In genomic region chr12:49061157-49061650, GRCh38 we compare ENCODE assay signal across 8 cellular contexts.
A peak's percentile ranks its signal among the peaks of the same experiment; 100 is the strongest.
DNase-seq lines count a peak whose midpoint lies in the region; ATAC-seq and TF ChIP-seq lines count a peak whose summit lies in the region.

No MANE protein-coding gene starts in this region.

- peak overlapping the region; percentile 50 for H3K9ac ChIP-seq in muscle layer of colon (ENCODE audit: low read length)

- H3K36me3 ChIP-seq in muscle layer of colon (ENCODE audit: insufficient read depth, low read length): no peaks in the 10 kb centered on the region

- peak overlapping the region; percentile 93 for H3K4me3 Mint-ChIP-seq in central memory CD8-positive, alpha-beta T cell

- no peaks in the 10 kb centered on the region for H3K27me3 Mint-ChIP-seq in central memory CD8-positive, alpha-beta T cell

- peaks cover 34% of the 10 kb centered on the region for H3K4me1 ChIP-seq in muscle layer of colon (ENCODE audit: insufficient read depth, low read length)

- peak overlapping the region; percentile 91 for H3K27ac Mint-ChIP-seq in central memory CD8-positive, alpha-beta T cell (ENCODE audit: low read depth)

- no peaks in the 10 kb centered on the region for H3K9me3 ChIP-seq in muscle layer of colon (ENCODE audit: low read length)

- peak overlapping the region; percentile 99 for H3K27ac ChIP-seq in muscle layer of colon (ENCODE audit: low read depth, low read length)

- peak overlapping the region; percentile 90 for H3K4me3 ChIP-seq in AG10803 (ENCODE audit: low read length)
- peak overlapping the region; percentile 95 to 96 for H3K4me3 ChIP-seq in muscle layer of colon (ENCODE audit: low read depth in 1 of 2, low read length in 2 of 2)

- no peaks in the 10 kb centered on the region for H3K9me3 Mint-ChIP-seq in central memory CD8-positive, alpha-beta T cell

- peaks cover 24% of the 10 kb centered on the region for H3K36me3 Mint-ChIP-seq in central memory CD8-positive, alpha-beta T cell (ENCODE audit: insufficient read depth)

- DNase-seq in AG10803 (ENCODE audit: low read depth) (no peak), Ammon's horn (ENCODE audit: low spot score) (no peak), NCI-H524 (lab: John Stamatoyannopoulos, UW) (no peak), SIG-M5 (lab: John Stamatoyannopoulos, UW) (no peak)
- DNase-seq in central memory CD8-positive, alpha-beta T cell (ENCODE audit: low spot score in 2 of 2): no peak
- no peak for DNase-seq in central memory CD4-positive, alpha-beta T cell

- H3K4me1 Mint-ChIP-seq in central memory CD8-positive, alpha-beta T cell: peaks cover 45% of the 10 kb centered on the region

- H3K27me3 ChIP-seq in muscle layer of colon (ENCODE audit: control insufficient read depth in 1 of 2, insufficient read depth in 2 of 2, low read length in 2 of 2): no peaks in the 10 kb centered on the region

- ATAC-seq in HG03432 (IDR thresholded peaks at IDR 0.05; ENCODE audit: unreplicated experiment): peak; percentile 1
- ATAC-seq in central memory CD8-positive, alpha-beta T cell (replicated peaks; ENCODE audit: extremely low read depth, poor library complexity, severe bottlenecking): no peak

- TF ChIP-seq CTCF in AG10803 (conservative IDR thresholded peaks at IDR 0.05; ENCODE audit: low read length): no peak
